Comparison of ENCODE assay signal across 1 cellular context in the genomic region with DNA sequence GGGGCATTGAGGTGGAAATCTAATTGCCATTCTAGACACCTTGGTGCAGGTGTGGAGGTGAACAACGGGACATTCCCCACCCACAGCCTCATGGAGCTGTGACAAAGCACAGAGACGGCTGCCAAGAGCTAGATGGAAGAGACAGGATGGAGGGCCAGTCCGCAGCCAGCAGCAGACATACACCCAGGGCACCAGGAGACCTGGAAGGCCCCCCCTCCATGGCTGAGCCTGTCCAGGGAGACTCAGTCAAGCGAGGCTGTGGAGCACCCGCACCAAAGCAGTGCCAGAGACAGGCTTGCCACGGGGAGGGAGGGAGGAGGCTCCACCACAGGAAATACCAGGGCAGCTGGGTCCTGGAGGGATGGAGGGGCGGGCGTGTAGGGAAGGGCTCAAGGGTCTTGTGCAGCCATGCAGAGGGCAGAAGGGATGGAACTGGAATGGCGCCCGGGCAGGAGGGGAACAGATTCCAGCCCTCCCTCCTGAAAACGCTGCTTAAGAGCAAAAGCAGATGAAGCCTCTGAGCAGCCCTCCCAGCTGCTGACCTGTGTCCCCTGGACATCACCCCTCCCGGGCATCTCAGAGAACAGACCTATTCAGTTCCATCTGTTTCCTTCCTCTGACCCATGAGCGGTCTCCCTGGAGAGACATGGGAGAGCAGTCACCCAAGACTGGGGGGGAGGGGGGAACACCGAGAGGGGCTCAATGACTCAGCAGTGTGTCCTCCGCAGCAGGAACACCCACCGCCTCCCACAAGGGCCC.
TF ChIP-seq lines count a peak whose summit lies in the region.

No MANE protein-coding gene starts in this region.

TF ChIP-seq in GM12878, 131 proteins besides CTCF, POLR2A, EP300 and RAD21:
- TF ChIP-seq SIX5 (IDR thresholded peaks at IDR 0.05; ENCODE audit: low read depth, low read length, severe bottlenecking) (no peak), MAX (IDR thresholded peaks at IDR 0.05; ENCODE audit: low read depth, low read length) (0 out of 2 replicates have a peak, but pooled peaks have one; percentile 24), POLR2AphosphoS5 (IDR thresholded peaks at IDR 0.05; ENCODE audit: low read length) (no peak), MEF2B (IDR thresholded peaks at IDR 0.05; ENCODE audit: partially characterized antibody, poor library complexity, severe bottlenecking) (peak; percentile 16), ZBTB11 (CRISPR knock-in tag; IDR thresholded peaks at IDR 0.05) (0 out of 2 replicates have a peak, but pooled peaks have one; percentile 41), IKZF2 (IDR thresholded peaks at IDR 0.05) (peak in 1 of 2 experiments; percentile 33; a peak in 3 of 4 replicates), RUNX3 (IDR thresholded peaks at IDR 0.05; ENCODE audit: low read length) (0 out of 2 replicates have a peak, but pooled peaks have one; percentile 4), EGR1 (IDR thresholded peaks at IDR 0.05; ENCODE audit: borderline replicate concordance in 1 of 2, low read depth in 2 of 2, low read length in 2 of 2) (peak in 1 of 2 experiments; percentile 80; a peak in 2 of 3 replicates), HDGF (IDR thresholded peaks at IDR 0.05) (0 out of 2 replicates have a peak, but pooled peaks have one; percentile 28), EED (IDR thresholded peaks at IDR 0.05; ENCODE audit: low read depth) (peak; percentile 87)
TF ChIP-seq in GM12878: peak in this region for 8.
